Comparison of ENCODE assay signal across 1 cellular context in genomic region chr10:26475448-26475847, GRCh38.
A peak's percentile ranks its signal among the peaks of the same experiment; 100 is the strongest.
TF ChIP-seq lines count a peak whose summit lies in the region.

No MANE protein-coding gene starts in this region.

TF ChIP-seq in GM12878, 131 proteins besides CTCF, POLR2A, EP300 and RAD21:
- TF ChIP-seq RAD51 (IDR thresholded peaks at IDR 0.05), result no peak
- TF ChIP-seq BCLAF1 (IDR thresholded peaks at IDR 0.05), result no peak
- peak; percentile 39; the same call in 1 of the 2 replicates for TF ChIP-seq RUNX3 (IDR thresholded peaks at IDR 0.05; ENCODE audit: low read length)
TF ChIP-seq in GM12878: peak in this region for 1.
